21 cellular contexts compared by ENCODE assay signal in genomic region chr11:74312321-74312720, GRCh38. TPM values are rescaled to one million over a fixed set of nuclear protein-coding genes. Genes with fewer than 3 reads are reported as not detected.
DNase-seq lines count a peak whose midpoint lies in the region; ATAC-seq and TF ChIP-seq lines count a peak whose summit lies in the region.
"Had no signal": no experiment of that assay in that cellular context is flagged by ENCODE, and none has a peak within 500 bp of the region (broad histone marks: within the 10 kb centered on the region; RNA-seq: fewer than 3 reads in every experiment).

No MANE protein-coding gene starts in this region.

- ATAC-seq in omental fat pad (ENCODE audit: low FRiP score) = peak; percentile 65
- ATAC-seq in GM18502 (IDR thresholded peaks at IDR 0.05; ENCODE audit: poor library complexity, unreplicated experiment) = no peak

- no peak overlapping the region for H3K4me3 ChIP-seq in NB4 (ENCODE audit: low read depth, low read length)
- no peak overlapping the region for H3K4me3 ChIP-seq in CD4-positive, alpha-beta memory T cell (ENCODE audit: low read length in 2 of 2)

- peaks cover 24 to 33% of the 10 kb centered on the region in 2 donors for H3K27me3 Mint-ChIP-seq in CD4-positive, alpha-beta memory T cell

- H3K27me3 ChIP-seq in CD4-positive, alpha-beta memory T cell (ENCODE audit: insufficient read depth, low read length) = peaks cover 20% of the 10 kb centered on the region

- peaks cover 3% of the 10 kb centered on the region in 2 donors for H3K36me3 Mint-ChIP-seq in CD4-positive, alpha-beta memory T cell

- no peak for TF ChIP-seq POLR2A in NB4 (IDR thresholded peaks at IDR 0.05; ENCODE audit: extremely low read depth, insufficient read length)
- no peak for TF ChIP-seq POLR2A in erythroblast (IDR thresholded peaks at IDR 0.05; ENCODE audit: low read length)

- H3K4me1 Mint-ChIP-seq in CD4-positive, alpha-beta memory T cell = peaks cover 3 to 13% (median 10%) of the 10 kb centered on the region in 4 donors

- no peaks in the 10 kb centered on the region for H3K9me3 ChIP-seq in CD4-positive, alpha-beta memory T cell (ENCODE audit: control insufficient read depth in 1 of 2, low read length in 2 of 2)
- H3K9me3 ChIP-seq: BE2C had no signal

- POLR2A ChIA-PET in CD4-positive, alpha-beta memory T cell (lab: Charles Lee; ENCODE audit: partially characterized antibody) = no interaction called here

- intact Hi-C loops in CD4-positive, alpha-beta memory T cell (cut with micrococcal nuclease) = no loop called here

- DNase-seq in NOMO-1 treated with DMSO at 0.1 percent for 48 hours (lab: John Stamatoyannopoulos, UW; ENCODE audit: unreplicated experiment) (peak; percentile 6), NOMO-1 (lab: John Stamatoyannopoulos, UW; ENCODE audit: unreplicated experiment in 2 of 2) (no peak), NB4 (ENCODE audit: low read depth) (peak; percentile 39), epithelial cell of prostate (ENCODE audit: low read depth, low spot score) (peak; percentile 14), omental fat pad (ENCODE audit: low spot score) (no peak), erythroblast (lab: John Stamatoyannopoulos, UW) (no peak)
- no peak for DNase-seq in CD4-positive, alpha-beta memory T cell
- DNase-seq: activated CD4-positive, alpha-beta T cell treated with anti-CD3 and anti-CD28 coated beads, Interleukin-2, amount 10 ng/mL, durations not matched to agents 7 days and 5 days; activated CD8-positive, alpha-beta memory T cell treated with anti-CD3 and anti-CD28 coated beads, Interleukin-2, amount 10 ng/mL, durations not matched to agents 7 days and 5 days; BE2C; effector CD8-positive, alpha-beta T cell; EL; H7; SK-N-SH; WERI-Rb-1 had no signal

- no peaks in the 10 kb centered on the region for H3K36me3 ChIP-seq in CD4-positive, alpha-beta memory T cell (ENCODE audit: insufficient read depth, low read length)
- H3K36me3 ChIP-seq: BE2C, WERI-Rb-1 had no signal

- TF ChIP-seq CTCF in NB4 (IDR thresholded peaks at IDR 0.05; ENCODE audit: low read depth, low read length) = no peak
- TF ChIP-seq CTCF in omental fat pad (IDR thresholded peaks at IDR 0.05) = no peak

- H3K4me1 ChIP-seq in CD4-positive, alpha-beta memory T cell (ENCODE audit: insufficient read depth, low read length) = peaks cover 7% of the 10 kb centered on the region
- H3K4me1 ChIP-seq: parathyroid adenoma had no signal

- H3K27ac Mint-ChIP-seq in CD4-positive, alpha-beta memory T cell = peak overlapping the region in 1 of 7 donors; percentile 2
- H3K27ac Mint-ChIP-seq: activated CD4-positive, alpha-beta T cell treated with anti-CD3 and anti-CD28 coated beads, Interleukin-2, amount 10 ng/mL, durations not matched to agents 7 days and 5 days; activated CD8-positive, alpha-beta memory T cell treated with anti-CD3 and anti-CD28 coated beads, Interleukin-2, amount 10 ng/mL, durations not matched to agents 7 days and 5 days; activated naive CD4-positive, alpha-beta T cell treated with anti-CD3 and anti-CD28 coated beads, Interleukin-2, amount 50 U/mL, for 24 hours; natural killer cell treated with Interleukin-12 subunit alpha and Interleukin-12 subunit beta and Interleukin-15 and Interleukin-18, amount 100 ng/mL, for 72 hours had no signal

- H3K27ac ChIP-seq in epithelial cell of prostate = no peak overlapping the region
- H3K27ac ChIP-seq in CD4-positive, alpha-beta memory T cell (ENCODE audit: low read depth, low read length) = no peak overlapping the region
- H3K27ac ChIP-seq: parathyroid adenoma, RWPE1, WERI-Rb-1 had no signal

- peak overlapping the region in 2 of 8 donors; percentile 2 to 15 for H3K4me3 Mint-ChIP-seq in CD4-positive, alpha-beta memory T cell

- CTCF ChIA-PET in CD4-positive, alpha-beta memory T cell (lab: Charles Lee; ENCODE audit: partially characterized antibody) = no interaction called here

- peaks cover under 1 to 20% (median 13%) of the 10 kb centered on the region in 8 donors for H3K9me3 Mint-ChIP-seq in CD4-positive, alpha-beta memory T cell
- H3K9me3 Mint-ChIP-seq: natural killer cell treated with Interleukin-12 subunit alpha and Interleukin-12 subunit beta and Interleukin-15 and Interleukin-18, amount 100 ng/mL, for 72 hours had no signal

RNA-seq across cellular contexts. Expression of gene P4HA3, which starts 0.9 kb away (rescaled TPM):
- total RNA-seq in omental fat pad = 1 to 10 TPM in 2 of 4 donors, under 1 TPM in 2; 0.50 to 4.4 (median 1.6) TPM
- total RNA-seq in CD4-positive, alpha-beta memory T cell = not detected
- not detected for polyA plus RNA-seq in CD4-positive, alpha-beta memory T cell
- total RNA-seq: activated CD4-positive, alpha-beta T cell treated with anti-CD3 and anti-CD28 coated beads, Interleukin-2, amount 10 ng/mL, durations not matched to agents 7 days and 5 days; activated CD8-positive, alpha-beta memory T cell treated with anti-CD3 and anti-CD28 coated beads, Interleukin-2, amount 10 ng/mL, durations not matched to agents 7 days and 5 days; natural killer cell treated with Interleukin-12 subunit alpha and Interleukin-12 subunit beta and Interleukin-15 and Interleukin-18, amount 100 ng/mL, for 72 hours; T-helper 2 cell treated with Interferon-gamma antibody and Interleukin-4, amounts not matched to agents 100 ng/mL and 5 ng/mL, for 36 hours had no signal

Comparison
In these comparisons a context has a peak if more than half of its experiments do, and no peak if none do; other contexts are left out.
1. DNase-seq: peak in NOMO-1 treated with DMSO at 0.1 percent for 48 hours (single experiment), NB4 (single experiment) and epithelial cell of prostate (single experiment); none in NOMO-1 (0 of 2), omental fat pad (single experiment), erythroblast (0 of 2) and CD4-positive, alpha-beta memory T cell (0 of 5).